ENCODE assay signal across 3 cellular contexts in the genomic region with DNA sequence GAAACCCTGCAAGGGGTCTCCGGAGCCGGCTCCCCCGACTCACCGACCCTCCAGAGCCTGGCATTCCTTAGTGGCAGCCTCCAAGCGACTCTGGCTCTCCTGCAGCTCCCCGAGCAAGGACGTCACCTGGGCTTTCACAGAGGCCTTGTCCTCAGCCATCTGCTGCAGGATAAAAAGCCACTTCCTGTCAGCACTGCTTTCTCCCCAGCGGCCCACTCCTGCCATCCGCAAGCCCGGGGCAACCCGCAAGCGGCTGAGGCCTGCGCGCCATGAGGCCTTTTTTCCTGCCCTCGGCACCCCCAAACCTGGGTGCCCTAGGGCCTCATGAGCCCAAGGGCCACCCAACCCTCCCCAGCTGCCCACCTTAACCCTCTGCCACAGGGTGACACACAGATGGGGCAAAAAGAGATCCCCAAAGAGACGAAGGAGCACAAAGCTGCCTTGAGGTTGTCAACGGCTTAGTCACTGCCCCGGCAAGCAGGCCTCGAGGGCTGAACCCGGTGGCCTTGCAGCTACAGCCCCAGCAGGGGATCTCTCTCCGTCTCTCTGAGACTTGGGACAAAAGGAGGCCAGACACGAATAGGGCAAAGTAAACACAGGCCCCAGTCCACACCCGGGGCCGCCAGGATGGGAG. TPM values are rescaled to one million over a fixed set of nuclear protein-coding genes. Genes with fewer than 3 reads are reported as not detected.
"Had no signal": no experiment of that assay in that cellular context is flagged by ENCODE, and none has a peak within 500 bp of the region (broad histone marks: within the 10 kb centered on the region; RNA-seq: fewer than 3 reads in every experiment).

No MANE protein-coding gene starts in this region.

RNA-seq across cellular contexts. Expression of a gene that starts 7.5 kb away (rescaled TPM):
- total RNA-seq: cardiac septum, cerebellum, Right ventricle myocardium inferior had no signal

RNA-seq across cellular contexts. Expression of a gene that starts 26.8 kb away (rescaled TPM):
- total RNA-seq: cardiac septum, cerebellum, Right ventricle myocardium inferior had no signal
